In the genomic region with DNA sequence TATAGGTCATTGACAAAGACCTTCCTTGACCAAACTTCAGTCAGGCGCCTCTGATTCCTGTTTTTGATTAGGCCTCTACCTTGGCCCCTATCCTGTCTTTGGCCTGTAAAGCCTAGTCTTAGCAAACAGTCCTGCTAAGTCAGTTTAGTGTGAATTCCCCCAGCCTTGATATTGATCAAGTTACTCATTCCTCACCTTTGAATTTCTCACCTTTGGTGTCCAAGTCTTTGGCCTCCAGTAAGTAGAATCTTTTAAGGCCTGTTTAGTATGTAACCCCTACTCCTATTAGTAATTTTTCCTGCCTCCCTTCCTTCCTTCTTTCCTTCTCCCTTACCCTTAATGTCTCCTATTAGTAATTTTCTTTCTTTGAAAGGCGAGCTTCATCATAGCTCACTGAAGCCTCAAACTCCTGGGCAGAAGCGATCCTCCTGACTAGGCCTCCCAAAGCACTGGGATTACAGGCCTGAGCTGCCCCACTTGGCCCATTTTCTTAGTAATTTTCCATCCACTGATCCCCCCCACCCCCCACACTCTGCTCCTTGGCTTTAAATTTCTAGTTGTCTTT, we compare ENCODE assay signal across 8 cellular contexts. TPM values are rescaled to one million over a fixed set of nuclear protein-coding genes. Genes with fewer than 3 reads are reported as not detected.
DNase-seq lines count a peak whose midpoint lies in the region; ATAC-seq and TF ChIP-seq lines count a peak whose summit lies in the region.

No MANE protein-coding gene starts in this region.

- no peak for DNase-seq in CD4-positive, CD25-positive, alpha-beta regulatory T cell
- DNase-seq in ascending aorta (ENCODE audit: low spot score in 2 of 2), result no peak
- DNase-seq in neural crest cell (ENCODE audit: low read depth, low spot score), result no peak
- no peak for DNase-seq in NCI-H187 (lab: John Stamatoyannopoulos, UW)
- DNase-seq in hypothalamus (lab: John Stamatoyannopoulos, UW), result no peak
- no peak for DNase-seq in stimulated activated CD4-positive, alpha-beta T cell treated with anti-CD3 and anti-CD28 coated beads, Interleukin-2, amount 100 ng/mL, for 24 hours
- DNase-seq in kidney glomerular epithelial cell (lab: John Stamatoyannopoulos, UW), result no peak

- peaks cover 19% of the 10 kb centered on the region for H3K27me3 Mint-ChIP-seq in CD4-positive, CD25-positive, alpha-beta regulatory T cell
- H3K27me3 Mint-ChIP-seq in neural crest cell (ENCODE audit: low read depth), result peaks cover 24% of the 10 kb centered on the region

- no peaks in the 10 kb centered on the region for H3K36me3 ChIP-seq in CD4-positive, CD25-positive, alpha-beta regulatory T cell (ENCODE audit: control insufficient read depth, insufficient read depth, low read length)
- H3K36me3 ChIP-seq in HUES6 (ENCODE audit: control insufficient read depth, insufficient read depth, low read length), result no peaks in the 10 kb centered on the region
- no peaks in the 10 kb centered on the region for H3K36me3 ChIP-seq in ascending aorta

- TF ChIP-seq CTCF in ascending aorta (IDR thresholded peaks at IDR 0.05) (no peak), neural crest cell (conservative IDR thresholded peaks at IDR 0.05) (no peak)

- H3K9ac ChIP-seq in HUES6 (ENCODE audit: low read length), result no peak overlapping the region

- H3K4me1 ChIP-seq in CD4-positive, CD25-positive, alpha-beta regulatory T cell (ENCODE audit: control insufficient read depth, insufficient read depth, low read length, poor library complexity, severe bottlenecking), result peaks cover 17% of the 10 kb centered on the region
- H3K4me1 ChIP-seq in HUES6 (ENCODE audit: control insufficient read depth, insufficient read depth, low read length) (no peaks in the 10 kb centered on the region), ascending aorta (no peaks in the 10 kb centered on the region)

- ATAC-seq in CD4-positive, CD25-positive, alpha-beta regulatory T cell (ENCODE audit: low read depth in 2 of 2), result no peak

- intact Hi-C loops in ascending aorta (cut with DNase I), result no loop called here

- H3K4me3 Mint-ChIP-seq in CD4-positive, CD25-positive, alpha-beta regulatory T cell, result peak overlapping the region in 3 of 4 donors; percentile 42 to 49 (median 44)
- H3K4me3 Mint-ChIP-seq in neural crest cell, result peak overlapping the region; percentile 45

- H3K36me3 Mint-ChIP-seq in CD4-positive, CD25-positive, alpha-beta regulatory T cell, result peaks cover 7% of the 10 kb centered on the region
- peaks cover 5% of the 10 kb centered on the region for H3K36me3 Mint-ChIP-seq in neural crest cell (ENCODE audit: low read depth)

- peaks cover 9 to 33% (median 20%) of the 10 kb centered on the region in 4 donors for H3K4me1 Mint-ChIP-seq in CD4-positive, CD25-positive, alpha-beta regulatory T cell
- H3K4me1 Mint-ChIP-seq in neural crest cell, result peaks cover 19% of the 10 kb centered on the region

- H3K9me3 ChIP-seq in CD4-positive, CD25-positive, alpha-beta regulatory T cell (ENCODE audit: control insufficient read depth in 2 of 2, low read length in 2 of 2), result no peaks in the 10 kb centered on the region
- no peaks in the 10 kb centered on the region for H3K9me3 ChIP-seq in HUES6 (ENCODE audit: control insufficient read depth, insufficient read depth, low read depth, low read length)
- H3K9me3 ChIP-seq in ascending aorta, result no peaks in the 10 kb centered on the region

- peak overlapping the region in 1 of 3 donors; percentile 68 for H3K27ac Mint-ChIP-seq in CD4-positive, CD25-positive, alpha-beta regulatory T cell
- no peak overlapping the region for H3K27ac Mint-ChIP-seq in neural crest cell (ENCODE audit: unreplicated experiment)

- peaks cover 0 to 8% (median 0%) of the 10 kb centered on the region in 7 donors for H3K9me3 Mint-ChIP-seq in CD4-positive, CD25-positive, alpha-beta regulatory T cell
- H3K9me3 Mint-ChIP-seq in neural crest cell, result peaks cover 5% of the 10 kb centered on the region

- H3K27ac ChIP-seq in CD4-positive, CD25-positive, alpha-beta regulatory T cell (ENCODE audit: insufficient read depth, low read length, poor library complexity, severe bottlenecking), result no peak overlapping the region
- H3K27ac ChIP-seq in HUES6 (ENCODE audit: low read depth, low read length) (no peak overlapping the region), ascending aorta (peak overlapping the region; percentile 97 to 99)

- no peak overlapping the region for H3K4me3 ChIP-seq in CD4-positive, CD25-positive, alpha-beta regulatory T cell (ENCODE audit: low read depth, low read length)
- H3K4me3 ChIP-seq in HUES6 (ENCODE audit: low read depth, low read length), result peak overlapping the region; percentile 27
- H3K4me3 ChIP-seq in ascending aorta, result no peak overlapping the region

- no peaks in the 10 kb centered on the region for H3K27me3 ChIP-seq in CD4-positive, CD25-positive, alpha-beta regulatory T cell (ENCODE audit: control insufficient read depth, insufficient read depth, low read length)
- H3K27me3 ChIP-seq in HUES6 (ENCODE audit: control insufficient read depth, insufficient read depth, low read length) (no peaks in the 10 kb centered on the region), ascending aorta (no peaks in the 10 kb centered on the region)

RNA-seq across cellular contexts. Expression of a gene that starts 13.0 kb away (rescaled TPM):
- total RNA-seq in CD4-positive, CD25-positive, alpha-beta regulatory T cell, result 50.6 TPM
- polyA plus RNA-seq in CD4-positive, CD25-positive, alpha-beta regulatory T cell, result 1 to 10 TPM; 6.0 to 9.8 (median 7.2) TPM
- total RNA-seq in ascending aorta (13.8 TPM), neural crest cell (72.5 and 72.8 TPM in 2 replicates)

RNA-seq across cellular contexts. Expression of a gene that starts 33.9 kb away (rescaled TPM):
- total RNA-seq in CD4-positive, CD25-positive, alpha-beta regulatory T cell, result 39.1 TPM
- polyA plus RNA-seq in CD4-positive, CD25-positive, alpha-beta regulatory T cell, result 10 to 100 TPM; 24.8 to 33.3 (median 27.5) TPM
- total RNA-seq in ascending aorta (30.9 TPM), neural crest cell (44.4 and 46.8 TPM in 2 replicates)

RNA-seq across cellular contexts. Expression of a gene that starts 34.1 kb away (rescaled TPM):
- 3.2 TPM for total RNA-seq in CD4-positive, CD25-positive, alpha-beta regulatory T cell
- polyA plus RNA-seq in CD4-positive, CD25-positive, alpha-beta regulatory T cell, result 10 to 100 TPM in 1 of 4 donors, 1 to 10 TPM in 3; 7.2 to 10.8 (median 8.3) TPM
- total RNA-seq in ascending aorta, result 0.53 TPM
- 9.7 and 10.8 TPM in 2 replicates for total RNA-seq in neural crest cell

RNA-seq across cellular contexts. Expression of a gene that starts 46.2 kb away (rescaled TPM):
- 18.3 TPM for total RNA-seq in CD4-positive, CD25-positive, alpha-beta regulatory T cell
- polyA plus RNA-seq in CD4-positive, CD25-positive, alpha-beta regulatory T cell, result 1 to 10 TPM; 2.2 to 6.5 (median 4.5) TPM
- total RNA-seq in ascending aorta (15.9 TPM), neural crest cell (26.9 and 28.9 TPM in 2 replicates)

Comparison
In these comparisons a context has a peak if more than half of its experiments do, and no peak if none do; other contexts are left out.
1. H3K27ac ChIP-seq: peak in ascending aorta (2 of 2); none in CD4-positive, CD25-positive, alpha-beta regulatory T cell (single experiment) and HUES6 (single experiment).